Comparison of ENCODE assay signal across 9 cellular contexts in genomic region chr5:6820851-6821479, GRCh38.
DNase-seq lines count a peak whose midpoint lies in the region; ATAC-seq, FAIRE-seq and TF ChIP-seq lines count a peak whose summit lies in the region.
"Had no signal": no experiment of that assay in that cellular context is flagged by ENCODE, and none has a peak within 500 bp of the region (broad histone marks: within the 10 kb centered on the region; RNA-seq: fewer than 3 reads in every experiment).

No MANE protein-coding gene starts in this region.

- H2AK5ac ChIP-seq in mesenchymal stem cell (ENCODE audit: low read length, severe bottlenecking) = no peak overlapping the region

- DNase-seq in Calu3 (peak; percentile 69), NCI-H1105 (lab: John Stamatoyannopoulos, UW) (peak; percentile 59), bronchial epithelial cell (ENCODE audit: low read depth) (peak; percentile 20), natural killer cell (peak; percentile 21), mesenchymal stem cell (no peak), COR-L47 (lab: John Stamatoyannopoulos, UW) (no peak)

- CTCF ChIA-PET in Calu3 (lab: Charles Lee) = interaction anchor here (0.6 kb wide), 1 partner anchor 15 kb away, joined by 3 read pairs; no protein-coding TSS in a partner anchor

- H3K4me1 ChIP-seq in mesenchymal stem cell (ENCODE audit: control insufficient read depth, insufficient read depth, low read depth, low read length) = no peaks in the 10 kb centered on the region

- peaks cover 2% of the 10 kb centered on the region for H3K9me3 Mint-ChIP-seq in Calu3 (ENCODE audit: low read depth, unreplicated experiment)
- H3K9me3 Mint-ChIP-seq in natural killer cell = peaks cover 2 to 3% of the 10 kb centered on the region in 2 donors

- no peak overlapping the region for H3K18ac ChIP-seq in mesenchymal stem cell (ENCODE audit: low read depth in 1 of 2, low read length in 2 of 2)

- ATAC-seq in GM21360 (IDR thresholded peaks at IDR 0.05; ENCODE audit: unreplicated experiment) = peak; percentile 77
- ATAC-seq in natural killer cell = peak; percentile 57 to 73 (median 63)

- no peak overlapping the region for H2AFZ ChIP-seq in SU-DHL-6 (ENCODE audit: low read depth, low read length, severe bottlenecking)
- no peak overlapping the region for H2AFZ ChIP-seq in mesenchymal stem cell (ENCODE audit: low read depth, low read length)

- no peaks in the 10 kb centered on the region for H3K79me1 ChIP-seq in mesenchymal stem cell (replicated peaks; ENCODE audit: low read length, poor library complexity, severe bottlenecking)

- H3K23ac ChIP-seq in mesenchymal stem cell (ENCODE audit: low read length in 2 of 2) = no peak overlapping the region

- no peak overlapping the region for H4K91ac ChIP-seq in mesenchymal stem cell (ENCODE audit: low read length)

- H3K4me2 ChIP-seq in SU-DHL-6 (ENCODE audit: low read depth, low read length, poor library complexity, severe bottlenecking) = no peak overlapping the region
- H3K4me2 ChIP-seq in mesenchymal stem cell (ENCODE audit: low read length, poor library complexity, severe bottlenecking) = no peak overlapping the region

- no peaks in the 10 kb centered on the region for H3K79me2 ChIP-seq in SU-DHL-6 (ENCODE audit: insufficient read depth, low read length)

- H3K27ac ChIP-seq in SU-DHL-6 (ENCODE audit: low read depth, low read length) (no peak overlapping the region), mesenchymal stem cell (ENCODE audit: low read length, poor library complexity, severe bottlenecking) (no peak overlapping the region)

- H3F3A ChIP-seq in SU-DHL-6 (ENCODE audit: insufficient read depth) = no peaks in the 10 kb centered on the region

- FAIRE-seq in bronchial epithelial cell (lab: Jason Lieb, UNC) = no peak
- FAIRE-seq: TTC549 had no signal

- H3K9me2 ChIP-seq in SU-DHL-6 (replicated peaks; ENCODE audit: insufficient read depth, low read length) = no peaks in the 10 kb centered on the region

- no peak overlapping the region for H3K4ac ChIP-seq in mesenchymal stem cell (ENCODE audit: low read depth in 1 of 2, low read length in 2 of 2)

- WGBS in mesenchymal stem cell = 10% methylated on average over 8 of the region's 12 CpGs

- H3K27me3 ChIP-seq in SU-DHL-6 (ENCODE audit: low read length) (peaks cover 3% of the 10 kb centered on the region; the same call in 1 of the 2 replicates), bronchial epithelial cell (ENCODE audit: control insufficient read depth, insufficient read depth, low read length) (no peaks in the 10 kb centered on the region), mesenchymal stem cell (ENCODE audit: control insufficient read depth in 1 of 2, insufficient read depth in 1 of 2, low read length in 2 of 2) (peaks cover 0 to 10% of the 10 kb centered on the region in 2 experiments)

- H2BK15ac ChIP-seq in mesenchymal stem cell (ENCODE audit: low read depth, poor library complexity, severe bottlenecking) = no peak overlapping the region

- H3K27me3 Mint-ChIP-seq in Calu3 (ENCODE audit: unreplicated experiment) (peaks cover 63% of the 10 kb centered on the region), natural killer cell (ENCODE audit: low read depth in 2 of 2) (peaks cover 21 to 22% of the 10 kb centered on the region in 2 donors)

- intact Hi-C loops in Calu3 (cut with micrococcal nuclease; ENCODE audit: unreplicated experiment) (loop anchor here (1.0 to 10.0 kb wide), 5 partner anchors 54 to 926 kb away; no protein-coding TSS in a partner anchor), natural killer cell (cut with micrococcal nuclease) (no loop called here)

- H3K9ac ChIP-seq in SU-DHL-6 (ENCODE audit: low read length) (no peak overlapping the region), mesenchymal stem cell (ENCODE audit: low read length) (no peak overlapping the region)

- H4K20me1 ChIP-seq in SU-DHL-6 (ENCODE audit: low read depth, low read length) = no peaks in the 10 kb centered on the region

- H3K4me1 Mint-ChIP-seq in Calu3 (ENCODE audit: low read depth, unreplicated experiment) (peaks cover 12% of the 10 kb centered on the region), natural killer cell (no peaks in the 10 kb centered on the region)

- H3K4me3 Mint-ChIP-seq in Calu3 (ENCODE audit: low read depth, unreplicated experiment) (no peak overlapping the region), natural killer cell (no peak overlapping the region)

- BruUV-seq in Calu3 (replicated peaks; lab: Mats Ljungman, UMichigan) = no TSS peak

- H2BK12ac ChIP-seq in mesenchymal stem cell (ENCODE audit: low read length in 2 of 2) = no peak overlapping the region

- H2BK5ac ChIP-seq in mesenchymal stem cell (ENCODE audit: low read depth, low read length, poor library complexity, severe bottlenecking) = no peak overlapping the region

- H3K9me3 ChIP-seq in SU-DHL-6 (ENCODE audit: insufficient read depth, low read length) (no peaks in the 10 kb centered on the region), mesenchymal stem cell (ENCODE audit: control insufficient read depth, low read length) (peaks cover 20% of the 10 kb centered on the region)

- no peak overlapping the region for H3K4me3 ChIP-seq in SU-DHL-6 (ENCODE audit: insufficient read depth, low read length, poor library complexity, severe bottlenecking)
- H3K4me3 ChIP-seq in bronchial epithelial cell (ENCODE audit: low read depth, low read length) = no peak overlapping the region
- no peak overlapping the region for H3K4me3 ChIP-seq in mesenchymal stem cell (ENCODE audit: insufficient read depth in 1 of 2, low read depth in 1 of 2, low read length in 2 of 2)

- peaks cover 6% of the 10 kb centered on the region for H3K36me3 Mint-ChIP-seq in Calu3 (ENCODE audit: insufficient read depth, unreplicated experiment)
- no peaks in the 10 kb centered on the region for H3K36me3 Mint-ChIP-seq in natural killer cell

- TF ChIP-seq CTCF in Calu3 (IDR thresholded peaks at IDR 0.05; ENCODE audit: unreplicated experiment) (peak; percentile 62), SU-DHL-6 (IDR thresholded peaks at IDR 0.05; ENCODE audit: insufficient read depth, low read length, poor library complexity, severe bottlenecking) (peak; percentile 47), bronchial epithelial cell (IDR thresholded peaks at IDR 0.05; ENCODE audit: insufficient read depth, low read length, severe bottlenecking) (peak; percentile 61), natural killer cell (IDR thresholded peaks at IDR 0.05) (peak; percentile 68)

- H3K14ac ChIP-seq in mesenchymal stem cell (ENCODE audit: low read length in 2 of 2) = no peak overlapping the region

- H4K8ac ChIP-seq in mesenchymal stem cell (ENCODE audit: low read length) = no peak overlapping the region

- H2BK120ac ChIP-seq in mesenchymal stem cell (ENCODE audit: low read depth, low read length) = no peak overlapping the region

- H3K27ac Mint-ChIP-seq in Calu3 (ENCODE audit: unreplicated experiment) (no peak overlapping the region), natural killer cell (no peak overlapping the region)

- no peaks in the 10 kb centered on the region for H3K36me3 ChIP-seq in SU-DHL-6 (ENCODE audit: low read length)
- H3K36me3 ChIP-seq in bronchial epithelial cell (ENCODE audit: control insufficient read depth, insufficient read depth, low read length) = no peaks in the 10 kb centered on the region
- no peaks in the 10 kb centered on the region for H3K36me3 ChIP-seq in mesenchymal stem cell (ENCODE audit: control insufficient read depth in 1 of 2, insufficient read depth in 2 of 2, low read depth in 1 of 2, low read length in 2 of 2)

Comparison
In these comparisons a context has a peak if more than half of its experiments do, and no peak if none do; other contexts are left out.
1. DNase-seq: peak in Calu3 (single experiment), NCI-H1105 (single experiment), bronchial epithelial cell (single experiment) and natural killer cell (single experiment); none in mesenchymal stem cell (single experiment) and COR-L47 (single experiment).
2. Peak in every context shown above with its lines, with median percentiles within 50 percentile points of each other: CTCF ChIP-seq.